In genomic region chr10:6891924-6892323, GRCh38 we compare ENCODE assay signal across 22 cellular contexts.
A peak's percentile ranks its signal among the peaks of the same experiment; 100 is the strongest.
DNase-seq lines count a peak whose midpoint lies in the region; ATAC-seq, FAIRE-seq and TF ChIP-seq lines count a peak whose summit lies in the region.
"Had no signal": no experiment of that assay in that cellular context is flagged by ENCODE, and none has a peak within 500 bp of the region (broad histone marks: within the 10 kb centered on the region; RNA-seq: fewer than 3 reads in every experiment).

No MANE protein-coding gene starts in this region.

- H3K9me2 ChIP-seq in SK-N-SH: no peaks in the 10 kb centered on the region

- DNase-seq in SK-N-SH (no peak), H1 (ENCODE audit: low read depth in 1 of 2, low spot score in 2 of 2) (no peak), mesenchymal stem cell (no peak), COLO829 (ENCODE audit: low spot score) (no peak), Calu3 (no peak), HEK293T (ENCODE audit: extremely low spot score) (no peak), mucosa of descending colon (no peak)
- DNase-seq: CD4-positive, CD25-positive, alpha-beta regulatory T cell; CD8-positive, alpha-beta T cell; DMS53; DMS79 treated with DMSO at 0.1 percent for 48 hours; GM23248; HCEC 1CT had no signal

- no peak overlapping the region for H3K9ac ChIP-seq in SK-N-SH
- no peak overlapping the region for H3K9ac ChIP-seq in H1 (replicated peaks in 1 of 4; ENCODE audit: extremely low read depth in 1 of 4, low read depth in 3 of 4, low read length in 3 of 4)
- H3K9ac ChIP-seq in mesenchymal stem cell (ENCODE audit: low read length): no peak overlapping the region
- H3K9ac ChIP-seq: BLaER1, GM23248 had no signal

- CTCF ChIA-PET in SK-N-SH (lab: Yijun Ruan, JAX): interaction anchor here (0.6 kb wide), 1 partner anchor 33 kb away, joined by 3 read pairs; no protein-coding TSS in a partner anchor
- CTCF ChIA-PET in H1 (lab: Charles Lee; ENCODE audit: partially characterized antibody): interaction anchor here (0.6 kb wide), 1 partner anchor 1047 kb away, joined by 3 read pairs; no protein-coding TSS in a partner anchor
- CTCF ChIA-PET in Calu3 (lab: Charles Lee): no interaction called here
- CTCF ChIA-PET in HEK293T (lab: Yijun Ruan, JAX): no interaction called here

- no peaks in the 10 kb centered on the region for H3K79me2 ChIP-seq in SK-N-SH (ENCODE audit: insufficient read depth)
- H3K79me2 ChIP-seq in H1 (ENCODE audit: control insufficient read depth in 1 of 2, insufficient read depth in 2 of 2, low read length in 2 of 2): no peaks in the 10 kb centered on the region

- POLR2A ChIA-PET in SK-N-SH (lab: Yijun Ruan, JAX) (no interaction called here), H1 (lab: Charles Lee; ENCODE audit: partially characterized antibody) (interaction anchor here (1.1 kb wide), 1 partner anchor 9 kb away, joined by 3 read pairs; no protein-coding TSS in a partner anchor), HEK293T (lab: Yijun Ruan, JAX) (no interaction called here)

- H3K4ac ChIP-seq in H1 (replicated peaks; ENCODE audit: insufficient read length, low read depth, low read length) (no peak overlapping the region), mesenchymal stem cell (ENCODE audit: low read depth in 1 of 2, low read length in 2 of 2) (no peak overlapping the region)

- no peak overlapping the region for H3K27ac Mint-ChIP-seq in Calu3 (ENCODE audit: unreplicated experiment)
- H3K27ac Mint-ChIP-seq: B cell; CD4-positive, CD25-positive, alpha-beta regulatory T cell; CD8-positive, alpha-beta T cell had no signal

- H3K4me1 ChIP-seq in SK-N-SH (ENCODE audit: control insufficient read depth in 1 of 2, insufficient read depth in 2 of 2, low read depth in 1 of 2, low read length in 1 of 2) (peaks cover 0 to 3% of the 10 kb centered on the region in 2 experiments; a peak in 1 of 4 replicates), H1 (replicated peaks in 1 of 4; ENCODE audit: control insufficient read depth in 3 of 4, insufficient read depth in 4 of 4, low read length in 3 of 4) (peaks cover 0 to 10% (median 2%) of the 10 kb centered on the region in 4 experiments; a peak in 4 of 7 replicates), mesenchymal stem cell (ENCODE audit: control insufficient read depth, insufficient read depth, low read depth, low read length) (no peaks in the 10 kb centered on the region), mucosa of descending colon (ENCODE audit: low read depth) (no peaks in the 10 kb centered on the region)

- no peak for TF ChIP-seq POLR2A in H1 (IDR thresholded peaks at IDR 0.05; ENCODE audit: control extremely low read depth in 1 of 2, low read depth in 2 of 2, low read length in 2 of 2)

- H3K36me3 ChIP-seq in SK-N-SH (replicated peaks in 1 of 2; ENCODE audit: control insufficient read depth in 1 of 2, insufficient read depth in 2 of 2, low read length in 1 of 2) (no peaks in the 10 kb centered on the region), H1 (ENCODE audit: control insufficient read depth in 2 of 4, insufficient read depth in 4 of 4, low read length in 3 of 4) (no peaks in the 10 kb centered on the region), mesenchymal stem cell (ENCODE audit: control insufficient read depth in 1 of 2, insufficient read depth in 2 of 2, low read depth in 1 of 2, low read length in 2 of 2) (no peaks in the 10 kb centered on the region), mucosa of descending colon (ENCODE audit: low read depth) (no peaks in the 10 kb centered on the region)
- H3K36me3 ChIP-seq: BLaER1 had no signal

- BruUV-seq in Calu3 (replicated peaks; lab: Mats Ljungman, UMichigan): no TSS peak

- H2AFZ ChIP-seq in SK-N-SH (ENCODE audit: low read depth) (no peak overlapping the region), H1 (ENCODE audit: low read length) (peak overlapping the region; percentile 36; the same call in 1 of the 2 replicates), mesenchymal stem cell (ENCODE audit: low read depth, low read length) (no peak overlapping the region)
- H2AFZ ChIP-seq: GM23248 had no signal

- H4K8ac ChIP-seq in H1 (ENCODE audit: extremely low read depth, insufficient read depth, low read length) (no peak overlapping the region; the same call in 1 of the 2 replicates), mesenchymal stem cell (ENCODE audit: low read length) (no peak overlapping the region)

- WGBS in SK-N-SH (ENCODE audit: low lambda C conversion rate): 52% methylated on average over 4 of the region's 4 CpGs
- WGBS in H1 (ENCODE audit: extremely low coverage in 1 of 2, insufficient coverage in 1 of 2, insufficient read length in 1 of 2, insufficient replicate concordance in 2 of 2, low coverage in 1 of 2, low lambda C conversion rate in 2 of 2, missing lambda C conversion rate in 1 of 2), 2 experiments: 95% methylated on average over 4 of the region's 4 CpGs; no CpG with 5 or more reads in 1 of the 2 experiments
- WGBS in mesenchymal stem cell: 88% methylated on average over 4 of the region's 4 CpGs

- FAIRE-seq in H1 (lab: Jason Lieb, UNC): no peak
- FAIRE-seq: A204.1, G401.6, GM12892, H54 had no signal

- TF ChIP-seq RAD21 in SK-N-SH (IDR thresholded peaks at IDR 0.05; ENCODE audit: low read length) (no peak), H1 (IDR thresholded peaks at IDR 0.05 in 1 of 2, conservative IDR thresholded peaks at IDR 0.05 in 1 of 2; ENCODE audit: low read depth in 2 of 2, low read length in 2 of 2) (no peak)

- peak overlapping the region; percentile 66 for H2BK120ac ChIP-seq in H1 (replicated peaks; ENCODE audit: low read depth, low read length)
- no peak overlapping the region for H2BK120ac ChIP-seq in mesenchymal stem cell (ENCODE audit: low read depth, low read length)

- H3K4me1 Mint-ChIP-seq in Calu3 (ENCODE audit: low read depth, unreplicated experiment): peaks cover 9% of the 10 kb centered on the region
- H3K4me1 Mint-ChIP-seq: B cell; CD4-positive, CD25-positive, alpha-beta regulatory T cell had no signal

- H3K27me3 ChIP-seq in SK-N-SH (ENCODE audit: insufficient read depth): no peaks in the 10 kb centered on the region; the same call in 1 of the 2 replicates
- H3K27me3 ChIP-seq in H1 (replicated peaks in 1 of 4; ENCODE audit: control insufficient read depth in 3 of 4, extremely low read depth in 1 of 4, insufficient read depth in 3 of 4, low read length in 3 of 4): no peaks in the 10 kb centered on the region; a peak in 1 of 7 replicates
- H3K27me3 ChIP-seq in mesenchymal stem cell (ENCODE audit: control insufficient read depth in 1 of 2, insufficient read depth in 1 of 2, low read length in 2 of 2): peaks cover 3 to 14% of the 10 kb centered on the region in 2 experiments
- H3K27me3 ChIP-seq: BLaER1 had no signal

- peak overlapping the region; percentile 64; the same call in 1 of the 2 replicates for H2BK20ac ChIP-seq in H1 (ENCODE audit: low read length)

- no peak overlapping the region for H3K23ac ChIP-seq in H1 (ENCODE audit: insufficient read length)
- H3K23ac ChIP-seq in mesenchymal stem cell (ENCODE audit: low read length in 2 of 2): no peak overlapping the region

- TF ChIP-seq EP300 in SK-N-SH (IDR thresholded peaks at IDR 0.05; ENCODE audit: borderline replicate concordance in 1 of 2, low read depth in 1 of 2, low read length in 1 of 2) (no peak), H1 (IDR thresholded peaks at IDR 0.05; ENCODE audit: borderline replicate concordance in 1 of 2, low read depth in 2 of 2, low read length in 2 of 2) (no peak)

- H2BK15ac ChIP-seq in H1 (ENCODE audit: low read length): no peak overlapping the region
- no peak overlapping the region for H2BK15ac ChIP-seq in mesenchymal stem cell (ENCODE audit: low read depth, poor library complexity, severe bottlenecking)

- H3K27me3 Mint-ChIP-seq in Calu3 (ENCODE audit: unreplicated experiment): no peaks in the 10 kb centered on the region

- no peaks in the 10 kb centered on the region for H3K9me3 ChIP-seq in SK-N-SH
- H3K9me3 ChIP-seq in H1 (ENCODE audit: insufficient read depth in 2 of 2, low read depth in 1 of 2, low read length in 1 of 2): no peaks in the 10 kb centered on the region
- no peaks in the 10 kb centered on the region for H3K9me3 ChIP-seq in mesenchymal stem cell (ENCODE audit: control insufficient read depth, low read length)
- no peaks in the 10 kb centered on the region for H3K9me3 ChIP-seq in mucosa of descending colon
- H3K9me3 ChIP-seq: BLaER1 had no signal

- H3K4me3 ChIP-seq in SK-N-SH (ENCODE audit: low read depth in 2 of 2, low read length in 1 of 2): no peak overlapping the region
- H3K4me3 ChIP-seq in H1 (ENCODE audit: extremely low read depth in 1 of 4, insufficient read depth in 2 of 4, low read depth in 3 of 4, low read length in 4 of 4): no peak overlapping the region
- no peak overlapping the region for H3K4me3 ChIP-seq in mesenchymal stem cell (ENCODE audit: insufficient read depth in 1 of 2, low read depth in 1 of 2, low read length in 2 of 2)
- H3K4me3 ChIP-seq in mucosa of descending colon: no peak overlapping the region
- H3K4me3 ChIP-seq: BLaER1, GM23248 had no signal

- H2BK5ac ChIP-seq in H1 (ENCODE audit: low read depth, low read length) (0 out of 2 replicates have a peak overlapping the region, but pooled peaks have one; percentile 20), mesenchymal stem cell (ENCODE audit: low read depth, low read length, poor library complexity, severe bottlenecking) (no peak overlapping the region)

- H3K23me2 ChIP-seq in H1 (ENCODE audit: low read depth, low read length): no peaks in the 10 kb centered on the region

- no peak for ATAC-seq in SK-N-SH treated with all-trans-retinoic acid at 6 μM for 48 hours
- ATAC-seq in mucosa of descending colon: no peak
- ATAC-seq: CD8-positive, alpha-beta T cell had no signal

- no peak overlapping the region for H3K56ac ChIP-seq in H1 (replicated peaks; ENCODE audit: insufficient read length, low read depth, low read length)

- H4K91ac ChIP-seq in H1 (replicated peaks; ENCODE audit: insufficient read length, low read length) (peak overlapping the region; percentile 56), mesenchymal stem cell (ENCODE audit: low read length) (peak overlapping the region; percentile 34)

- TF ChIP-seq CTCF in SK-N-SH (IDR thresholded peaks at IDR 0.05): no peak
- no peak for TF ChIP-seq CTCF in H1 (IDR thresholded peaks at IDR 0.05; ENCODE audit: control extremely low read depth in 1 of 3, insufficient read depth in 1 of 3, low read depth in 1 of 3, low read length in 3 of 3)
- TF ChIP-seq CTCF in Calu3 (IDR thresholded peaks at IDR 0.05; ENCODE audit: unreplicated experiment): no peak
- no peak for TF ChIP-seq CTCF in mucosa of descending colon (IDR thresholded peaks at IDR 0.05)

- peak overlapping the region; percentile 55; the same call in 1 of the 2 replicates for H3K18ac ChIP-seq in H1 (ENCODE audit: extremely low read depth, low read length)
- no peak overlapping the region for H3K18ac ChIP-seq in mesenchymal stem cell (ENCODE audit: low read depth in 1 of 2, low read length in 2 of 2)

- H2AK5ac ChIP-seq in H1 (ENCODE audit: low read depth, low read length) (no peak overlapping the region), mesenchymal stem cell (ENCODE audit: low read length, severe bottlenecking) (no peak overlapping the region)

- no peak overlapping the region for H3K4me2 ChIP-seq in SK-N-SH
- H3K4me2 ChIP-seq in H1 (ENCODE audit: insufficient read depth in 1 of 2, low read depth in 2 of 2, low read length in 2 of 2): no peak overlapping the region; a peak in 1 of 4 replicates
- no peak overlapping the region for H3K4me2 ChIP-seq in mesenchymal stem cell (ENCODE audit: low read length, poor library complexity, severe bottlenecking)
- H3K4me2 ChIP-seq: BLaER1 had no signal

- H3K36me3 Mint-ChIP-seq in Calu3 (ENCODE audit: insufficient read depth, unreplicated experiment): no peaks in the 10 kb centered on the region
- H3K36me3 Mint-ChIP-seq: CD4-positive, CD25-positive, alpha-beta regulatory T cell; CD8-positive, alpha-beta T cell had no signal

- intact Hi-C loops in Calu3 (cut with micrococcal nuclease; ENCODE audit: unreplicated experiment) (no loop called here), mucosa of descending colon (cut with DNase I, micrococcal nuclease) (no loop called here)

- no peaks in the 10 kb centered on the region for H3F3A ChIP-seq in SK-N-SH (replicated peaks; ENCODE audit: insufficient read depth)

- H3K14ac ChIP-seq in H1 (ENCODE audit: insufficient read length): no peak overlapping the region
- H3K14ac ChIP-seq in mesenchymal stem cell (ENCODE audit: low read length in 2 of 2): no peak overlapping the region

- no peak overlapping the region for H3K4me3 Mint-ChIP-seq in Calu3 (ENCODE audit: low read depth, unreplicated experiment)
- H3K4me3 Mint-ChIP-seq: B cell; CD4-positive, CD25-positive, alpha-beta regulatory T cell; CD8-positive, alpha-beta T cell had no signal

- H3K79me1 ChIP-seq in H1 (ENCODE audit: low read depth, low read length) (no peaks in the 10 kb centered on the region), mesenchymal stem cell (replicated peaks; ENCODE audit: low read length, poor library complexity, severe bottlenecking) (no peaks in the 10 kb centered on the region)

- H4K5ac ChIP-seq in H1 (ENCODE audit: insufficient read length, low read depth, low read length): no peak overlapping the region

- H4K20me1 ChIP-seq in SK-N-SH (ENCODE audit: insufficient read depth): no peaks in the 10 kb centered on the region
- H4K20me1 ChIP-seq in H1 (replicated peaks in 1 of 2; ENCODE audit: control insufficient read depth in 1 of 2, insufficient read depth in 2 of 2, low read length in 2 of 2): no peaks in the 10 kb centered on the region
- H4K20me1 ChIP-seq: BLaER1 had no signal

- peak overlapping the region; percentile 72; the same call in 1 of the 2 replicates for H2BK12ac ChIP-seq in H1 (ENCODE audit: low read depth, low read length)
- H2BK12ac ChIP-seq in mesenchymal stem cell (ENCODE audit: low read length in 2 of 2): no peak overlapping the region

- H3K9me3 Mint-ChIP-seq in Calu3 (ENCODE audit: low read depth, unreplicated experiment): no peaks in the 10 kb centered on the region
- H3K9me3 Mint-ChIP-seq: CD4-positive, CD25-positive, alpha-beta regulatory T cell; CD8-positive, alpha-beta T cell had no signal

- no peak overlapping the region for H3K27ac ChIP-seq in SK-N-SH (ENCODE audit: low read depth in 2 of 2, low read length in 1 of 2)
- H3K27ac ChIP-seq in H1 (ENCODE audit: low read depth, low read length): no peak overlapping the region
- no peak overlapping the region for H3K27ac ChIP-seq in mesenchymal stem cell (ENCODE audit: low read length, poor library complexity, severe bottlenecking)
- H3K27ac ChIP-seq: 22Rv1, BLaER1, C4-2B, GM23248 had no signal

Comparison
In these comparisons a context has a peak if more than half of its experiments do, and no peak if none do; other contexts are left out.
1. CTCF ChIA-PET loops: an anchor here in SK-N-SH (0.6 kb wide) and H1 (0.6 kb wide); none called in Calu3 and HEK293T.